Comparison of ENCODE assay signal across 11 cellular contexts in genomic region chr12:128844031-128844635, GRCh38. TPM values are rescaled to one million over a fixed set of nuclear protein-coding genes. Genes with fewer than 3 reads are reported as not detected.
A peak's percentile ranks its signal among the peaks of the same experiment; 100 is the strongest.
DNase-seq lines count a peak whose midpoint lies in the region; ATAC-seq and FAIRE-seq lines count a peak whose summit lies in the region.
"Had no signal": no experiment of that assay in that cellular context is flagged by ENCODE, and none has a peak within 500 bp of the region (broad histone marks: within the 10 kb centered on the region; RNA-seq: fewer than 3 reads in every experiment).

No MANE protein-coding gene starts in this region.

- H3K9ac ChIP-seq in BLaER1: no peak overlapping the region; the same call in 1 of the 2 replicates
- H3K9ac ChIP-seq: GM23248 had no signal

- peak overlapping the region; percentile 76 for H3K4me2 ChIP-seq in BLaER1

- H3K27me3 Mint-ChIP-seq in effector memory CD8-positive, alpha-beta T cell: no peaks in the 10 kb centered on the region

- peaks cover 65% of the 10 kb centered on the region for H3K4me1 ChIP-seq in BLaER1
- H3K4me1 ChIP-seq: gastrocnemius medialis had no signal

- no peak overlapping the region for H3K4me3 Mint-ChIP-seq in effector memory CD8-positive, alpha-beta T cell

- ATAC-seq in GM18907 (IDR thresholded peaks at IDR 0.05; ENCODE audit: unreplicated experiment): peak; percentile 40
- ATAC-seq in effector memory CD8-positive, alpha-beta T cell (replicated peaks): peak; percentile 47
- no peak for ATAC-seq in GM21381 (IDR thresholded peaks at IDR 0.05; ENCODE audit: unreplicated experiment)
- ATAC-seq: gastrocnemius medialis had no signal

- DNase-seq in M059J (ENCODE audit: low read depth): peak; percentile 5
- DNase-seq in effector memory CD8-positive, alpha-beta T cell: no peak
- no peak for DNase-seq in NCI-H2227 treated with DMSO at 0.1 percent for 48 hours (lab: John Stamatoyannopoulos, UW)
- no peak for DNase-seq in GM03348 (ENCODE audit: low spot score)
- DNase-seq in frontal cortex (ENCODE audit: low spot score in 2 of 2): no peak
- DNase-seq: gastrocnemius medialis, GM23248, NCI-H1105 had no signal

- no peaks in the 10 kb centered on the region; the same call in 1 of the 2 replicates for H3K27me3 ChIP-seq in BLaER1
- H3K27me3 ChIP-seq: gastrocnemius medialis had no signal

- H4K20me1 ChIP-seq in BLaER1: no peaks in the 10 kb centered on the region

- peaks cover 6 to 15% of the 10 kb centered on the region in 2 donors for H3K4me1 Mint-ChIP-seq in effector memory CD8-positive, alpha-beta T cell (ENCODE audit: low read depth in 2 of 2)

- H3K36me3 ChIP-seq in BLaER1: no peaks in the 10 kb centered on the region
- H3K36me3 ChIP-seq: gastrocnemius medialis had no signal

- H3K9me3 ChIP-seq in BLaER1: peaks cover 17% of the 10 kb centered on the region
- H3K9me3 ChIP-seq: gastrocnemius medialis had no signal

- H3K27ac Mint-ChIP-seq in effector memory CD8-positive, alpha-beta T cell: peak overlapping the region in 1 of 2 donors; percentile 13

- H3K27ac ChIP-seq in BLaER1: peak overlapping the region; percentile 96
- H3K27ac ChIP-seq: gastrocnemius medialis, GM23248 had no signal

- H3K36me3 Mint-ChIP-seq in effector memory CD8-positive, alpha-beta T cell (ENCODE audit: insufficient read depth): peaks cover 6% of the 10 kb centered on the region

- FAIRE-seq in frontal cortex (lab: Jason Lieb, UNC): no peak

- H3K9me3 Mint-ChIP-seq in effector memory CD8-positive, alpha-beta T cell: no peaks in the 10 kb centered on the region

- no peak overlapping the region for H3K4me3 ChIP-seq in BLaER1
- H3K4me3 ChIP-seq: gastrocnemius medialis, GM23248 had no signal

RNA-seq across cellular contexts. Expression of gene GLT1D1, which starts 9.1 kb away (rescaled TPM):
- total RNA-seq in M059J (2014; rRNA removed; shearing (Covaris generic)): not detected in 2 replicates
- total RNA-seq in frontal cortex: 11.0 TPM
- total RNA-seq: GM23248 had no signal

RNA-seq across cellular contexts. Expression of gene SLC15A4, which starts 20.4 kb away (rescaled TPM):
- 19.4 and 20.0 TPM in 2 replicates for total RNA-seq in M059J (2014; rRNA removed; shearing (Covaris generic))
- 23.6 TPM for total RNA-seq in frontal cortex

Comparison
In these comparisons a context has a peak if more than half of its experiments do, and no peak if none do; other contexts are left out.
1. RNA of gene GLT1D1, which starts 9.1 kb away (total RNA-seq): 11.0 TPM in frontal cortex (single experiment); not detected in M059J; every median in the first group is over 10 times any median in the second.